28 cellular contexts compared by ENCODE assay signal in the genomic region with DNA sequence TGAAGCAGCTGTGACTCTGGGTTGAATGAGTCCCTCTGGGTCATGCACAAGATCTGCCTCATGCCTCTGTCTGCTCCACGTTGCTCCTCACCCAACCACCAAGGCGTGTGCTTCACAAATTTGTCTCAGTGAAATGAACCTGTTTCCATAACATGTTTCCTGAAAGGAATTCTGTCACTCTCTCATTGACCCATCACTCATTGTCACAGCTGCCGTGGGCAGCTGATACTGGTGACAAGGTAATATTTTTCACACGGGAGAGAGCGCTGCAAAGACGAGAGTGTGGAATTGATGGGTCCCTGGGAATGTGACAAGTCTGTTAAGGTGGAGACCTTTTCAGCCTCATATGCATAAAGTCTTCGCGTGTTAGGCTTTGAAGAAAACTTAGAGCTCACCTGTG.
"Had no signal": no experiment of that assay in that cellular context is flagged by ENCODE, and none has a peak within 500 bp of the region (broad histone marks: within the 10 kb centered on the region; RNA-seq: fewer than 3 reads in every experiment).

No MANE protein-coding gene starts in this region.

- H3K9me3 ChIP-seq: ovary, psoas muscle, right lobe of liver, sigmoid colon, suprapubic skin, testis, tibial artery, transverse colon, upper lobe of right lung, uterus had no signal

- H3K9ac ChIP-seq: neural progenitor cell, parathyroid adenoma had no signal

- H3K4me2 ChIP-seq: neural progenitor cell had no signal

- H3K27ac ChIP-seq: neural progenitor cell, ovary, parathyroid adenoma, psoas muscle, right lobe of liver, sigmoid colon, suprapubic skin, testis, tibial artery, transverse colon, upper lobe of right lung, uterus had no signal

- H3K27me3 ChIP-seq: neural progenitor cell, ovary, right lobe of liver, sigmoid colon, suprapubic skin, testis, tibial artery, transverse colon, upper lobe of right lung, uterus had no signal

- H3K36me3 ChIP-seq: neural progenitor cell, ovary, right lobe of liver, sigmoid colon, suprapubic skin, transverse colon, upper lobe of right lung, uterus had no signal

- H3K4me3 ChIP-seq: neural progenitor cell, ovary, psoas muscle, right lobe of liver, sigmoid colon, suprapubic skin, testis, tibial artery, transverse colon, upper lobe of right lung, uterus had no signal

- DNase-seq: naive B cell; naive thymus-derived CD8-positive, alpha-beta T cell; nephron progenitor cell; occipital lobe; ovary; posterior cingulate gyrus; psoas muscle; right cardiac atrium; right lobe of liver; sigmoid colon; small intestine; stimulated activated CD4-positive, alpha-beta T cell treated with anti-CD3 and anti-CD28 coated beads, Interleukin-15, amount 100 ng/mL, for 24 hours; stimulated activated CD4-positive, alpha-beta T cell treated with anti-CD3 and anti-CD28 coated beads, Interleukin-2, amount 100 ng/mL, for 24 hours; stimulated activated CD4-positive, alpha-beta T cell treated with anti-CD3 and anti-CD28 coated beads, Interleukin-2, amount 100 ng/mL, for 48 hours; stimulated activated CD4-positive, alpha-beta T cell treated with anti-CD3 and anti-CD28 coated beads, Interleukin-4, amount 100 ng/mL, for 4 hours; stimulated activated CD8-positive, alpha-beta memory T cell treated with anti-CD3 and anti-CD28 coated beads, Interleukin-4, amount 100 ng/mL, for 48 hours; stimulated activated naive CD4-positive, alpha-beta T cell; stimulated activated naive CD8-positive, alpha-beta T cell treated with anti-CD3 and anti-CD28 coated beads, Interleukin-15, amount 100 ng/mL, for 72 hours; stimulated activated naive CD8-positive, alpha-beta T cell treated with anti-CD3 and anti-CD28 coated beads, Interleukin-15, Interleukin-2, amounts not matched to agents 100 U/mL and 50 U/mL, for 24 hours; substantia nigra; testis; tibial artery; transverse colon; upper lobe of right lung; uterus had no signal

- H3K4me1 ChIP-seq: neural progenitor cell, parathyroid adenoma, psoas muscle, right lobe of liver, sigmoid colon, suprapubic skin, testis, tibial artery, transverse colon, upper lobe of right lung, uterus had no signal
